1 cellular context compared by ENCODE assay signal in the genomic region with DNA sequence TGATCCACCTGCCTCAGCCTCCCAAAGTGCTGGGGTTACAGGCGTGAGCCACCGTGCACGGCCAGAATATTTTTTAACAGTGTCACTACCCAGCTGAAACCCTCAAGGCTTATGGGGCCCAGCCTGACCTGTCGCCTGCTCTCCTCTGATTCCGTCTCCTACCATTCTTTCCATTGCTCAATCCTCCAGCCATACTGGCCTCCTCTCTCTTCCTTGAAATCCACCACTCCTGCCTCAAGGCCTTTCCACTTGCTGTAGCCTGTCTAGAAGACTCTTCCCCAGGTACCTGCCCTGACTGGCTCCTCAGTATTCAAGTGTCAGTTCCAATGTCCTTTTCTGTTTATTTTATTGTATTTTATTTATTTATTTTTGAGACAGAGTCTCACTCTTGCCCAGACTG.
TF ChIP-seq lines count a peak whose summit lies in the region.

No MANE protein-coding gene starts in this region.

TF ChIP-seq in WTC11, 78 proteins besides CTCF, POLR2A, EP300 and RAD21 (continued from another document):
- no peak for TF ChIP-seq ZNF263 (CRISPR knock-in tag; IDR thresholded peaks at IDR 0.05; ENCODE audit: low read depth)
